17 cellular contexts compared by ENCODE assay signal in genomic region chr20:5096463-5096862, GRCh38.
"Had no signal": no experiment of that assay in that cellular context is flagged by ENCODE, and none has a peak within 500 bp of the region (broad histone marks: within the 10 kb centered on the region; RNA-seq: fewer than 3 reads in every experiment).

No MANE protein-coding gene starts in this region.

- H3K27me3 Mint-ChIP-seq: activated CD4-positive, alpha-beta T cell treated with anti-CD3 and anti-CD28 coated beads, Interleukin-2, amount 10 ng/mL, durations not matched to agents 7 days and 5 days; activated naive CD4-positive, alpha-beta T cell treated with anti-CD3 and anti-CD28 coated beads, Interleukin-2, amount 50 U/mL, for 24 hours had no signal

- H3K4me3 Mint-ChIP-seq: activated CD4-positive, alpha-beta T cell treated with anti-CD3 and anti-CD28 coated beads, Interleukin-2, amount 10 ng/mL, durations not matched to agents 7 days and 5 days; activated CD8-positive, alpha-beta T cell treated with anti-CD3 and anti-CD28 coated beads, Interleukin-2, amount 10 ng/mL, durations not matched to agents 7 days and 5 days; activated naive CD4-positive, alpha-beta T cell treated with anti-CD3 and anti-CD28 coated beads, Interleukin-2, amount 50 U/mL, for 24 hours; natural killer cell had no signal

- DNase-seq: activated CD4-positive, alpha-beta T cell treated with anti-CD3 and anti-CD28 coated beads, Interleukin-2, amount 10 ng/mL, durations not matched to agents 7 days and 5 days; activated CD8-positive, alpha-beta T cell treated with anti-CD3 and anti-CD28 coated beads, Interleukin-2, amount 10 ng/mL, durations not matched to agents 7 days and 5 days; activated effector memory CD4-positive, alpha-beta T cell treated with Interleukin-2 at 50 U/mL for 16 hours; activated T-cell treated with anti-CD3 and anti-CD28 coated beads, Interleukin-2, amount 50 U/mL, for 48 hours; amygdala; foreskin fibroblast; hypothalamus; kidney; mesendoderm; natural killer cell; sigmoid colon; stimulated activated CD4-positive, alpha-beta T cell treated with anti-CD3 and anti-CD28 coated beads, Interleukin-4, amount 100 ng/mL, for 4 hours; stimulated activated naive CD4-positive, alpha-beta T cell treated with Interleukin-2 at 50 U/mL for 16 hours; T1000; transverse colon had no signal

- H3K9me3 Mint-ChIP-seq: activated CD4-positive, alpha-beta T cell treated with anti-CD3 and anti-CD28 coated beads, Interleukin-2, amount 10 ng/mL, durations not matched to agents 7 days and 5 days; activated naive CD4-positive, alpha-beta T cell treated with anti-CD3 and anti-CD28 coated beads, Interleukin-2, amount 50 U/mL, for 24 hours; natural killer cell had no signal

- ATAC-seq: activated CD4-positive, CD25-positive, alpha-beta regulatory T cell treated with anti-CD3 and anti-CD28 coated beads, Interleukin-2, amount 50 U/mL, for 24 hours; activated CD8-positive, alpha-beta T cell treated with anti-CD3 and anti-CD28 coated beads, Interleukin-2, amount 10 ng/mL, durations not matched to agents 7 days and 5 days; natural killer cell had no signal

- H3K27ac Mint-ChIP-seq: activated CD8-positive, alpha-beta T cell treated with anti-CD3 and anti-CD28 coated beads, Interleukin-2, amount 10 ng/mL, durations not matched to agents 7 days and 5 days; activated naive CD4-positive, alpha-beta T cell treated with anti-CD3 and anti-CD28 coated beads, Interleukin-2, amount 50 U/mL, for 24 hours had no signal
